In the genomic region with DNA sequence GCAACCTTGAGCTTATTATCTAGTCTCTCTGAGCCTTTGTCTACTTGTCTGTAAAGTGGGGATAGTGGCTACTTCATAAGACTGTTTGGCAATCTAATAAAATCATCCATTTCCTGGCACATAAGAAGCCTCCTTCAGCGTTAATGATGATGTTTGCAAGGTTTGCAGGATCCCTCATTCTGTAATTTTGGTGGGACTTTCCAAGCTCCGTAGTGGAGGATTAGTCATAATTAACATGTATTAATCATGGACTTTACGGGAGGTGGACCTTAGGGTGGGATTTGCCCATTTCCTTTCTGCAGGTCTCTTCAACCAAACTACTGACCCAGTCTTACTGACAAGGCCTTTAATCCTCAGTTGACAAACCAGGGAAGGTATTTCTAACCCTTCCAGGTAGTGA, we compare ENCODE assay signal across 16 cellular contexts.
"Had no signal": no experiment of that assay in that cellular context is flagged by ENCODE, and none has a peak within 500 bp of the region (broad histone marks: within the 10 kb centered on the region; RNA-seq: fewer than 3 reads in every experiment).

No MANE protein-coding gene starts in this region.

- H3K36me3 Mint-ChIP-seq: activated CD4-positive, alpha-beta memory T cell treated with anti-CD3 and anti-CD28 coated beads for 36 hours; activated naive CD8-positive, alpha-beta T cell treated with anti-CD3 and anti-CD28 coated beads for 36 hours; stimulated activated memory B cell treated with anti-CD40 and anti-IgM and Interleukin-4, amounts not matched to agents 10 μg/mL and 1 μg/mL and 100 μg/mL, for 72 hours; WTC11 had no signal

- H3K4me3 ChIP-seq: coronary artery, sigmoid colon, spleen, testis had no signal

- H3K36me3 ChIP-seq: brain microvascular endothelial cell, sigmoid colon, spleen had no signal

- H3K27ac ChIP-seq: brain microvascular endothelial cell, coronary artery, sigmoid colon, spleen, testis had no signal

- DNase-seq: activated CD4-positive, alpha-beta memory T cell treated with anti-CD3 and anti-CD28 coated beads for 36 hours; activated CD4-positive, alpha-beta T cell treated with anti-CD3 and anti-CD28 coated beads for 4 hours; activated naive CD4-positive, alpha-beta T cell; activated naive CD8-positive, alpha-beta T cell treated with anti-CD3 and anti-CD28 coated beads for 36 hours; brain microvascular endothelial cell; left cardiac atrium; sigmoid colon; spleen; stimulated activated CD4-positive, alpha-beta T cell treated with anti-CD3 and anti-CD28 coated beads, Interleukin-4, amount 100 ng/mL, for 4 hours; testis had no signal

- H3K4me3 Mint-ChIP-seq: activated CD4-positive, alpha-beta memory T cell treated with anti-CD3 and anti-CD28 coated beads for 36 hours; activated naive CD8-positive, alpha-beta T cell treated with anti-CD3 and anti-CD28 coated beads for 36 hours; central memory CD8-positive, alpha-beta T cell; nephron; stimulated activated memory B cell treated with anti-CD40 and anti-IgM and Interleukin-4, amounts not matched to agents 10 μg/mL and 1 μg/mL and 100 μg/mL, for 72 hours; WTC11 had no signal

- H3K9me3 ChIP-seq: sigmoid colon, spleen, testis had no signal

- H3K4me1 Mint-ChIP-seq: activated naive CD8-positive, alpha-beta T cell treated with anti-CD3 and anti-CD28 coated beads for 36 hours; central memory CD8-positive, alpha-beta T cell; stimulated activated memory B cell treated with anti-CD40 and anti-IgM and Interleukin-4, amounts not matched to agents 10 μg/mL and 1 μg/mL and 100 μg/mL, for 72 hours had no signal

- H3K4me1 ChIP-seq: sigmoid colon, spleen, testis had no signal

- H3K27me3 ChIP-seq: brain microvascular endothelial cell, sigmoid colon, testis had no signal

- H3K27ac Mint-ChIP-seq: activated CD4-positive, alpha-beta memory T cell treated with anti-CD3 and anti-CD28 coated beads for 36 hours; activated naive CD8-positive, alpha-beta T cell treated with anti-CD3 and anti-CD28 coated beads for 36 hours; nephron; stimulated activated memory B cell treated with anti-CD40 and anti-IgM and Interleukin-4, amounts not matched to agents 10 μg/mL and 1 μg/mL and 100 μg/mL, for 72 hours; WTC11 had no signal

- H3K27me3 Mint-ChIP-seq: activated CD4-positive, alpha-beta memory T cell treated with anti-CD3 and anti-CD28 coated beads for 36 hours; activated naive CD8-positive, alpha-beta T cell treated with anti-CD3 and anti-CD28 coated beads for 36 hours had no signal

- H3K9me3 Mint-ChIP-seq: activated CD4-positive, alpha-beta memory T cell treated with anti-CD3 and anti-CD28 coated beads for 36 hours; activated naive CD8-positive, alpha-beta T cell treated with anti-CD3 and anti-CD28 coated beads for 36 hours; central memory CD8-positive, alpha-beta T cell; nephron; stimulated activated memory B cell treated with anti-CD40 and anti-IgM and Interleukin-4, amounts not matched to agents 10 μg/mL and 1 μg/mL and 100 μg/mL, for 72 hours; WTC11 had no signal

- FAIRE-seq: endometrium had no signal
